Comparison of ENCODE assay signal across 19 cellular contexts in genomic region chr1:22163578-22163977, GRCh38. TPM values are rescaled to one million over a fixed set of nuclear protein-coding genes. Genes with fewer than 3 reads are reported as not detected.
"Had no signal": no experiment of that assay in that cellular context is flagged by ENCODE, and none has a peak within 500 bp of the region (broad histone marks: within the 10 kb centered on the region; RNA-seq: fewer than 3 reads in every experiment).

No MANE protein-coding gene starts in this region.

- H3K27ac ChIP-seq: prostate gland, right lobe of liver had no signal

- H3K27me3 ChIP-seq: right lobe of liver had no signal

- H3K9me3 ChIP-seq: prostate gland, right lobe of liver had no signal

- H3K4me3 ChIP-seq: lung, prostate gland, right lobe of liver had no signal

- ATAC-seq: activated T-helper 17 cell treated with anti-CD3 and anti-CD28 coated beads, Interleukin-2, amount 50 U/mL, for 72 hours; naive thymus-derived CD8-positive, alpha-beta T cell; stimulated activated naive CD8-positive, alpha-beta T cell treated with anti-CD3 and anti-CD28 coated beads, Interleukin-15, Interleukin-2, amounts not matched to agents 100 U/mL and 50 U/mL, for 24 hours had no signal

- H3K9me3 Mint-ChIP-seq: activated CD4-positive, alpha-beta T cell treated with anti-CD3 and anti-CD28 coated beads, Interleukin-2, amount 10 ng/mL, durations not matched to agents 7 days and 5 days; activated naive CD4-positive, alpha-beta T cell treated with anti-CD3 and anti-CD28 coated beads, Interleukin-2, amount 10 ng/mL, durations not matched to agents 7 days and 5 days; activated T-helper 17 cell treated with anti-CD3 and anti-CD28 coated beads, Interleukin-2, amount 50 U/mL, for 72 hours; dendritic cell treated with granulocyte-macrophage colony-stimulating factor and Interleukin-4, amounts not matched to agents 40 ng/mL and 50 ng/mL, for 4 days; endodermal cell; naive thymus-derived CD8-positive, alpha-beta T cell had no signal

- H3K4me1 ChIP-seq: prostate gland, right lobe of liver had no signal

- H3K36me3 Mint-ChIP-seq: activated naive CD4-positive, alpha-beta T cell treated with anti-CD3 and anti-CD28 coated beads, Interleukin-2, amount 10 ng/mL, durations not matched to agents 7 days and 5 days; naive thymus-derived CD8-positive, alpha-beta T cell had no signal

- H3K36me3 ChIP-seq: prostate gland, right lobe of liver had no signal

- H3K4me1 Mint-ChIP-seq: activated T-helper 17 cell treated with anti-CD3 and anti-CD28 coated beads, Interleukin-2, amount 50 U/mL, for 72 hours; naive thymus-derived CD8-positive, alpha-beta T cell had no signal

- H3K27ac Mint-ChIP-seq: activated CD4-positive, alpha-beta T cell treated with anti-CD3 and anti-CD28 coated beads, Interleukin-2, amount 10 ng/mL, durations not matched to agents 7 days and 5 days; activated naive CD4-positive, alpha-beta T cell treated with anti-CD3 and anti-CD28 coated beads, Interleukin-2, amount 10 ng/mL, durations not matched to agents 7 days and 5 days; activated T-helper 17 cell treated with anti-CD3 and anti-CD28 coated beads, Interleukin-2, amount 50 U/mL, for 72 hours; dendritic cell treated with granulocyte-macrophage colony-stimulating factor and Interleukin-4, amounts not matched to agents 40 ng/mL and 50 ng/mL, for 4 days; endodermal cell; naive thymus-derived CD8-positive, alpha-beta T cell had no signal

- H3K4me3 Mint-ChIP-seq: activated CD4-positive, alpha-beta T cell treated with anti-CD3 and anti-CD28 coated beads, Interleukin-2, amount 10 ng/mL, durations not matched to agents 7 days and 5 days; activated naive CD4-positive, alpha-beta T cell treated with anti-CD3 and anti-CD28 coated beads, Interleukin-2, amount 10 ng/mL, durations not matched to agents 7 days and 5 days; activated T-helper 17 cell treated with anti-CD3 and anti-CD28 coated beads, Interleukin-2, amount 50 U/mL, for 72 hours; dendritic cell treated with granulocyte-macrophage colony-stimulating factor and Interleukin-4, amounts not matched to agents 40 ng/mL and 50 ng/mL, for 4 days; endodermal cell; naive thymus-derived CD8-positive, alpha-beta T cell had no signal

- DNase-seq: activated CD4-positive, alpha-beta T cell treated with anti-CD3 and anti-CD28 coated beads, Interleukin-2, amount 10 ng/mL, durations not matched to agents 7 days and 5 days; activated CD4-positive, CD25-positive, alpha-beta regulatory T cell; activated CD8-positive, alpha-beta memory T cell treated with anti-CD3 and anti-CD28 coated beads for 24 hours; activated naive CD4-positive, alpha-beta T cell treated with anti-CD3 and anti-CD28 coated beads, Interleukin-2, amount 10 ng/mL, durations not matched to agents 7 days and 5 days; central memory CD4-positive, alpha-beta T cell; endodermal cell; erythroblast; midbrain; naive thymus-derived CD8-positive, alpha-beta T cell; occipital lobe; right lobe of liver; stimulated activated CD4-positive, alpha-beta T cell treated with anti-CD3 and anti-CD28 coated beads, Interleukin-12 subunit alpha, Interleukin-12 subunit beta, amount 100 ng/mL, for 4 hours; stimulated activated CD8-positive, alpha-beta memory T cell treated with anti-CD3 and anti-CD28 coated beads, Interleukin-4, amount 100 ng/mL, for 48 hours; stimulated activated naive CD8-positive, alpha-beta T cell treated with anti-CD3 and anti-CD28 coated beads, Interleukin-15, Interleukin-2, amounts not matched to agents 100 U/mL and 50 U/mL, for 24 hours had no signal

RNA-seq across cellular contexts. Expression of gene WNT4, which starts 20.7 kb away (rescaled TPM):
- total RNA-seq: activated CD4-positive, alpha-beta T cell treated with anti-CD3 and anti-CD28 coated beads, Interleukin-2, amount 10 ng/mL, durations not matched to agents 7 days and 5 days; activated T-helper 17 cell treated with anti-CD3 and anti-CD28 coated beads, Interleukin-2, amount 50 U/mL, for 72 hours; naive thymus-derived CD8-positive, alpha-beta T cell; T-helper 2 cell treated with Interferon-gamma antibody and Interleukin-4, amounts not matched to agents 100 ng/mL and 5 ng/mL, for 36 hours had no signal
- polyA plus RNA-seq: naive thymus-derived CD8-positive, alpha-beta T cell had no signal
